In genomic region chr10:75033399-75034130, GRCh38 we compare ENCODE assay signal across 1 cellular context.
TF ChIP-seq lines count a peak whose summit lies in the region.

No MANE protein-coding gene starts in this region.

TF ChIP-seq in HCT116, 20 proteins besides CTCF, POLR2A, EP300 and RAD21 (continued from another document):
- TF ChIP-seq EGR1 (IDR thresholded peaks at IDR 0.05; ENCODE audit: low read depth): no peak
- TF ChIP-seq ATF3 (IDR thresholded peaks at IDR 0.05): no peak
- TF ChIP-seq POLR2AphosphoS5 (IDR thresholded peaks at IDR 0.05; ENCODE audit: low read depth, low read length): no peak
- TF ChIP-seq SIN3A (IDR thresholded peaks at IDR 0.05; ENCODE audit: low read depth): no peak
- TF ChIP-seq ZFX (IDR thresholded peaks at IDR 0.05): no peak
- TF ChIP-seq ZNF274 (IDR thresholded peaks at IDR 0.05; ENCODE audit: low read depth, low read length): no peak
- no peak for TF ChIP-seq MAX (IDR thresholded peaks at IDR 0.05)
- no peak for TF ChIP-seq SRF (IDR thresholded peaks at IDR 0.05; ENCODE audit: low read depth)
